In genomic region chrX:83501003-83501402, GRCh38 we compare ENCODE assay signal across 23 cellular contexts. TPM values are rescaled to one million over a fixed set of nuclear protein-coding genes. Genes with fewer than 3 reads are reported as not detected.
DNase-seq lines count a peak whose midpoint lies in the region; ATAC-seq and TF ChIP-seq lines count a peak whose summit lies in the region.
"Had no signal": no experiment of that assay in that cellular context is flagged by ENCODE, and none has a peak within 500 bp of the region (broad histone marks: within the 10 kb centered on the region; RNA-seq: fewer than 3 reads in every experiment).

No MANE protein-coding gene starts in this region.

- peaks cover 17% of the 10 kb centered on the region; the same call in 1 of the 2 replicates for H3K4me1 ChIP-seq in ES-I3 (ENCODE audit: insufficient read depth, low read length)
- H3K4me1 ChIP-seq in HUES64 (ENCODE audit: insufficient read depth, low read length) = peaks cover 32% of the 10 kb centered on the region
- no peaks in the 10 kb centered on the region for H3K4me1 ChIP-seq in endodermal cell (ENCODE audit: control insufficient read depth, insufficient read depth, low read length)
- no peaks in the 10 kb centered on the region for H3K4me1 ChIP-seq in trophoblast cell (ENCODE audit: control insufficient read depth in 1 of 2, insufficient read depth in 2 of 2, low read length in 2 of 2)
- H3K4me1 ChIP-seq: BLaER1 treated with 17β-estradiol and CSF1 and Interleukin-3, amounts not matched to agents 10 nM and 100 nM; HAP-1 had no signal

- H2BK12ac ChIP-seq in trophoblast cell (ENCODE audit: low read length) = no peak overlapping the region

- H4K91ac ChIP-seq in trophoblast cell (ENCODE audit: low read depth, low read length) = no peak overlapping the region

- H3K4me3 ChIP-seq in HUES64 (ENCODE audit: low read length) = peak overlapping the region; percentile 41
- no peak overlapping the region for H3K4me3 ChIP-seq in endodermal cell (ENCODE audit: low read length)
- H3K4me3 ChIP-seq in trophoblast cell (ENCODE audit: low read depth, low read length) = no peak overlapping the region
- H3K4me3 ChIP-seq: BLaER1 treated with 17β-estradiol and CSF1 and Interleukin-3, amounts not matched to agents 10 nM and 100 nM; HAP-1; SK-N-MC had no signal

- TF ChIP-seq CTCF in endodermal cell (conservative IDR thresholded peaks at IDR 0.05) = no peak
- no peak for TF ChIP-seq CTCF in neural crest cell (conservative IDR thresholded peaks at IDR 0.05)

- H2BK5ac ChIP-seq in trophoblast cell (ENCODE audit: low read depth, low read length, poor library complexity) = no peak overlapping the region

- no peaks in the 10 kb centered on the region for H3K36me3 Mint-ChIP-seq in endodermal cell (ENCODE audit: low read depth)
- H3K36me3 Mint-ChIP-seq in neural crest cell (ENCODE audit: low read depth) = no peaks in the 10 kb centered on the region

- H2AFZ ChIP-seq in trophoblast cell (ENCODE audit: insufficient read depth, low read length, poor library complexity) = no peak overlapping the region

- no peak overlapping the region for H3K4me2 ChIP-seq in trophoblast cell (ENCODE audit: low read length)
- H3K4me2 ChIP-seq: BLaER1 treated with 17β-estradiol and CSF1 and Interleukin-3, amounts not matched to agents 10 nM and 100 nM had no signal

- DNase-seq in endodermal cell (peak; percentile 60), neural crest cell (ENCODE audit: low read depth, low spot score) (no peak), DMS 273 (lab: John Stamatoyannopoulos, UW; ENCODE audit: unreplicated experiment) (no peak), trophoblast cell (no peak)
- DNase-seq: AML-193; CD4-positive, alpha-beta T cell; COR-L47; DMS79; EL; HFFc6; NCI-H1105; NCI-H1436 treated with DMSO at 0.1 percent for 48 hours; NCI-H187 treated with DMSO at 0.1 percent for 48 hours; NCI-H2171 treated with DMSO at 0.1 percent for 48 hours; NCI-H345; NCI-H510A treated with DMSO at 0.1 percent for 48 hours; SIG-M5 had no signal

- H3K4me1 Mint-ChIP-seq in endodermal cell (peaks cover 15% of the 10 kb centered on the region), neural crest cell (peaks cover 53% of the 10 kb centered on the region)

- WGBS in HUES64 = 55% methylated on average over 8 of the region's 9 CpGs
- 36% methylated on average over 9 of the region's 9 CpGs; no CpG with 5 or more reads in 1 of the 2 experiments for WGBS in endodermal cell (ENCODE audit: insufficient coverage in 1 of 2, insufficient read length in 1 of 2), 2 experiments
- WGBS in trophoblast cell (ENCODE audit: extremely low coverage, insufficient coverage, insufficient read length) = no CpG with 5 or more reads among the region's 9 CpGs

- H3K79me1 ChIP-seq in trophoblast cell (ENCODE audit: low read length) = no peaks in the 10 kb centered on the region

- no peak overlapping the region for H2AK5ac ChIP-seq in trophoblast cell (ENCODE audit: low read length)

- H3K9ac ChIP-seq in ES-I3 (ENCODE audit: low read depth, low read length) (peak overlapping the region; percentile 0; the same call in 1 of the 2 replicates), HUES64 (ENCODE audit: low read depth, low read length) (no peak overlapping the region), endodermal cell (ENCODE audit: extremely low read depth, low read length, poor library complexity, severe bottlenecking) (no peak overlapping the region), trophoblast cell (ENCODE audit: low read length) (no peak overlapping the region)
- H3K9ac ChIP-seq: BLaER1 treated with 17β-estradiol and CSF1 and Interleukin-3, amounts not matched to agents 10 nM and 100 nM had no signal

- H3K27me3 Mint-ChIP-seq in endodermal cell (ENCODE audit: insufficient read depth) (peaks cover 50% of the 10 kb centered on the region), neural crest cell (ENCODE audit: low read depth) (peaks cover 72% of the 10 kb centered on the region)

- H4K8ac ChIP-seq in trophoblast cell (ENCODE audit: low read depth, low read length) = no peak overlapping the region

- no peak overlapping the region for H3K14ac ChIP-seq in trophoblast cell (ENCODE audit: low read length)

- H3K9me3 Mint-ChIP-seq in endodermal cell (peaks cover 46% of the 10 kb centered on the region), neural crest cell (no peaks in the 10 kb centered on the region)
- H3K9me3 Mint-ChIP-seq: CD4-positive, alpha-beta T cell; HFFc6 had no signal

- no peak overlapping the region for H3K4ac ChIP-seq in trophoblast cell (ENCODE audit: low read depth, low read length)

- no peak overlapping the region for H3K27ac Mint-ChIP-seq in endodermal cell
- H3K27ac Mint-ChIP-seq in neural crest cell (ENCODE audit: unreplicated experiment) = no peak overlapping the region
- H3K27ac Mint-ChIP-seq: CD4-positive, alpha-beta T cell; HFFc6 had no signal

- peaks cover 50% of the 10 kb centered on the region for H3K27me3 ChIP-seq in HUES64 (ENCODE audit: insufficient read depth, low read length)
- peaks cover 50% of the 10 kb centered on the region for H3K27me3 ChIP-seq in endodermal cell (ENCODE audit: control insufficient read depth, insufficient read depth, low read length, poor library complexity, severe bottlenecking)
- peaks cover 21% of the 10 kb centered on the region for H3K27me3 ChIP-seq in trophoblast cell (ENCODE audit: insufficient read depth, low read length)

- H3K4me3 Mint-ChIP-seq in endodermal cell (peak overlapping the region; percentile 26), neural crest cell (peak overlapping the region; percentile 78)
- H3K4me3 Mint-ChIP-seq: CD4-positive, alpha-beta T cell; HFFc6 had no signal

- no peak overlapping the region for H2BK120ac ChIP-seq in trophoblast cell (ENCODE audit: insufficient read depth, low read length, poor library complexity)

- H3K27ac ChIP-seq in HUES64 (ENCODE audit: low read depth, low read length) = no peak overlapping the region
- H3K27ac ChIP-seq in endodermal cell (ENCODE audit: low read depth, low read length) = no peak overlapping the region
- H3K27ac ChIP-seq in trophoblast cell (ENCODE audit: low read depth, low read length) = no peak overlapping the region
- H3K27ac ChIP-seq: BLaER1 treated with 17β-estradiol and CSF1 and Interleukin-3, amounts not matched to agents 10 nM and 100 nM; SK-N-MC had no signal

- no peak overlapping the region for H3K18ac ChIP-seq in trophoblast cell (ENCODE audit: low read length)

- no peak overlapping the region for H4K12ac ChIP-seq in trophoblast cell (ENCODE audit: low read depth, low read length)

- ATAC-seq in GM18907 (IDR thresholded peaks at IDR 0.05; ENCODE audit: unreplicated experiment) = no peak

- no peaks in the 10 kb centered on the region for H3K36me3 ChIP-seq in ES-I3 (ENCODE audit: insufficient read depth, low read length)
- H3K36me3 ChIP-seq in HUES64 (ENCODE audit: insufficient read depth, low read length) = no peaks in the 10 kb centered on the region
- H3K36me3 ChIP-seq in endodermal cell (ENCODE audit: control insufficient read depth, insufficient read depth, low read length) = no peaks in the 10 kb centered on the region
- H3K36me3 ChIP-seq in trophoblast cell (ENCODE audit: control insufficient read depth in 1 of 2, insufficient read depth in 2 of 2, low read length in 2 of 2) = no peaks in the 10 kb centered on the region
- H3K36me3 ChIP-seq: BLaER1 treated with 17β-estradiol and CSF1 and Interleukin-3, amounts not matched to agents 10 nM and 100 nM; HAP-1 had no signal

- H3K9me3 ChIP-seq in ES-I3 (ENCODE audit: control insufficient read depth, insufficient read depth, low read length) = no peaks in the 10 kb centered on the region
- H3K9me3 ChIP-seq in HUES64 (ENCODE audit: insufficient read depth, low read depth, low read length) = no peaks in the 10 kb centered on the region
- H3K9me3 ChIP-seq in endodermal cell (ENCODE audit: control insufficient read depth, low read length) = no peaks in the 10 kb centered on the region
- no peaks in the 10 kb centered on the region for H3K9me3 ChIP-seq in trophoblast cell (ENCODE audit: insufficient read depth, low read depth, low read length)
- H3K9me3 ChIP-seq: HAP-1 had no signal

- no peak overlapping the region for H3K23ac ChIP-seq in trophoblast cell (ENCODE audit: low read length)

- no peaks in the 10 kb centered on the region for H3K79me2 ChIP-seq in trophoblast cell (ENCODE audit: control insufficient read depth, insufficient read depth, low read length, poor library complexity)

RNA-seq across cellular contexts. Expression of gene POU3F4, which starts 7.1 kb away (rescaled TPM):
- 0.95 TPM for polyA plus RNA-seq in HUES64 (2013, experiment 1 of 2)
- polyA plus RNA-seq in HUES64 (2013, experiment 2 of 2) = 2.3 TPM
- total RNA-seq in endodermal cell = under 1 TPM in 1 of 2 donors, not detected in 1; 0.24 TPM
- 17.5 TPM for polyA plus RNA-seq in endodermal cell (2013, experiment 1 of 2)
- polyA plus RNA-seq in endodermal cell (2013, experiment 2 of 2) = 12.7 TPM
- 13.0 and 13.8 TPM in 2 replicates for total RNA-seq in neural crest cell
- not detected in 2 replicates for polyA plus RNA-seq in trophoblast cell (2013)
- total RNA-seq: CD4-positive, alpha-beta T cell; HFFc6 had no signal

Comparison
In these comparisons a context has a peak if more than half of its experiments do, and no peak if none do; other contexts are left out.
1. RNA of gene POU3F4, which starts 7.1 kb away (total RNA-seq): 13.0 to 13.8 TPM in neural crest cell; 0.24 TPM in endodermal cell; every median in the first group is over 10 times any median in the second.